Comparison of ENCODE assay signal across 23 cellular contexts in the genomic region with DNA sequence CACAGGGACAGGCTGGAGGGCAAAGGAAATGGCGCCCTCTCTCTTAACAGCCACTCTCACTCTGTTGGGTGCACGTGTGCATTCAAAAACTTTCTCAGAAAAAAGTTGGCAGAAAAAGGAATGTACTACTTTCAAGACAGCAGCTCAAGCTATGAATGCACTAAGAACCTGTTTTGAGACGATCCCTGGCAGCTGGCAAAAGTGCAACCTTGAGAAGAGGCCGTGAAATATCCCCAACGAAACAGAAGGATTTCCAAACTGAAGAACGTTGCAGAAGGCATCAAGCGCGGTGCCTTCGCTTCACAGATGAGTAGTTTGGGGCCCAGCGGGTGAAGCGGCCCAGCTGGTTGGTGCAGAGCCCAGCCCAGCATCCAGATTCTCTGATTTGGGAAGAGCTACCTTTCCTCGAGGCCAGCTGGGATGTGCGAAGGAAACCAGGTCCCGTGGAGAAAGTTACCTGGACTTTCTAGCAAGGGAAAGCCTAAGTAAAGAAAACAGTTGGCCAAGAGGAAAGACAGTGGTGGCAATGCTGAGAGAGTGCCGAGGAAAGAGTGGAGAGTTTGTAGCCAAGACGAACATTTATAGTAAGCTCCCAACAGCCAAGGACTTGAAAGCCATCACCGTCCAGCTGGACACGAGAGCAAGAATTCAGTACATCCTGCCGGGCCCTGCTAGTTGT. TPM values are rescaled to one million over a fixed set of nuclear protein-coding genes. Genes with fewer than 3 reads are reported as not detected.
A peak's percentile ranks its signal among the peaks of the same experiment; 100 is the strongest.
DNase-seq lines count a peak whose midpoint lies in the region; ATAC-seq and TF ChIP-seq lines count a peak whose summit lies in the region.
"Had no signal": no experiment of that assay in that cellular context is flagged by ENCODE, and none has a peak within 500 bp of the region (broad histone marks: within the 10 kb centered on the region; RNA-seq: fewer than 3 reads in every experiment).

No MANE protein-coding gene starts in this region.

- no peak overlapping the region for H3K9ac ChIP-seq in endodermal cell (ENCODE audit: extremely low read depth, low read length, poor library complexity, severe bottlenecking)

- H3K27me3 ChIP-seq in right atrium auricular region (no peaks in the 10 kb centered on the region), endodermal cell (ENCODE audit: control insufficient read depth, insufficient read depth, low read length, poor library complexity, severe bottlenecking) (no peaks in the 10 kb centered on the region)
- H3K27me3 ChIP-seq: Peyer's patch had no signal

- DNase-seq in cardiac septum (ENCODE audit: low spot score) (peak; percentile 22), right atrium auricular region (ENCODE audit: low spot score) (no peak), endodermal cell (peak; percentile 38), NCI-H226 (no peak)
- no peak for DNase-seq in stimulated activated effector memory CD8-positive, alpha-beta T cell treated with anti-CD3 and anti-CD28 coated beads, Interleukin-12 subunit alpha, Interleukin-12 subunit beta, amount 100 ng/mL, for 72 hours (ENCODE audit: low spot score in 2 of 2)
- DNase-seq in activated T-cell treated with anti-CD3 and anti-CD28 coated beads, Interleukin-2, amount 50 U/mL, for 72 hours = no peak
- no peak for DNase-seq in activated T-helper 1 cell treated with anti-CD3 and anti-CD28 coated beads, Interleukin-12 subunit alpha, Interleukin-12 subunit beta, Interleukin-2, Interleukin-4 antibody, amounts not matched to agents 30 ng/mL and 10 ng/mL and 1 ng/mL, durations not matched to agents 14 hours and 24 hours and 36 hours (ENCODE audit: low spot score)
- DNase-seq: ACHN; C1 segment of cervical spinal cord; CD8-positive, alpha-beta T cell; DND-41; Kasumi-1; NCI-H1417; NCI-H187 treated with DMSO at 0.1 percent for 48 hours; NCI-H510A; NCI-H748 treated with DMSO at 0.1 percent for 48 hours; NK-92 treated with Interleukin-12 subunit alpha and Interleukin-12 subunit beta, amount 100 ng/mL, for 24 hours; SJCRH30 had no signal

- intact Hi-C loops in cardiac septum (cut with DNase I) = no loop called here
- intact Hi-C loops in activated T-helper 1 cell treated with anti-CD3 and anti-CD28 coated beads, Interleukin-12 subunit alpha, Interleukin-12 subunit beta, Interleukin-2, Interleukin-4 antibody, amounts not matched to agents 30 ng/mL and 10 ng/mL and 1 ng/mL, durations not matched to agents 14 hours and 24 hours and 36 hours (cut with micrococcal nuclease) = no loop called here

- no peak overlapping the region for H3K4me3 Mint-ChIP-seq in endodermal cell
- H3K4me3 Mint-ChIP-seq in stimulated activated effector memory CD8-positive, alpha-beta T cell treated with anti-CD3 and anti-CD28 coated beads, Interleukin-12 subunit alpha, Interleukin-12 subunit beta, amount 100 ng/mL, for 72 hours = no peak overlapping the region
- no peak overlapping the region for H3K4me3 Mint-ChIP-seq in activated T-cell treated with anti-CD3 and anti-CD28 coated beads, Interleukin-2, amount 50 U/mL, for 72 hours
- no peak overlapping the region for H3K4me3 Mint-ChIP-seq in activated T-helper 1 cell treated with anti-CD3 and anti-CD28 coated beads, Interleukin-12 subunit alpha, Interleukin-12 subunit beta, Interleukin-2, Interleukin-4 antibody, amounts not matched to agents 30 ng/mL and 10 ng/mL and 1 ng/mL, durations not matched to agents 14 hours and 24 hours and 36 hours
- H3K4me3 Mint-ChIP-seq: CD8-positive, alpha-beta T cell; GM23338 had no signal

- H3K9me3 ChIP-seq in right atrium auricular region = no peaks in the 10 kb centered on the region
- no peaks in the 10 kb centered on the region for H3K9me3 ChIP-seq in endodermal cell (ENCODE audit: control insufficient read depth, low read length)
- H3K9me3 ChIP-seq: Peyer's patch, SJCRH30 had no signal

- H3K4me1 Mint-ChIP-seq in endodermal cell = no peaks in the 10 kb centered on the region
- H3K4me1 Mint-ChIP-seq in stimulated activated effector memory CD8-positive, alpha-beta T cell treated with anti-CD3 and anti-CD28 coated beads, Interleukin-12 subunit alpha, Interleukin-12 subunit beta, amount 100 ng/mL, for 72 hours = peaks cover 6% of the 10 kb centered on the region
- H3K4me1 Mint-ChIP-seq in activated T-cell treated with anti-CD3 and anti-CD28 coated beads, Interleukin-2, amount 50 U/mL, for 72 hours (ENCODE audit: low read depth) = peaks cover 4% of the 10 kb centered on the region
- H3K4me1 Mint-ChIP-seq in activated T-helper 1 cell treated with anti-CD3 and anti-CD28 coated beads, Interleukin-12 subunit alpha, Interleukin-12 subunit beta, Interleukin-2, Interleukin-4 antibody, amounts not matched to agents 30 ng/mL and 10 ng/mL and 1 ng/mL, durations not matched to agents 14 hours and 24 hours and 36 hours (ENCODE audit: low read depth) = no peaks in the 10 kb centered on the region

- H3K4me3 ChIP-seq in right atrium auricular region = no peak overlapping the region
- no peak overlapping the region for H3K4me3 ChIP-seq in endodermal cell (ENCODE audit: low read length)
- H3K4me3 ChIP-seq: GM23338, Peyer's patch, SJCRH30 had no signal

- peaks cover 0 to 6% of the 10 kb centered on the region in 2 donors for H3K4me1 ChIP-seq in right atrium auricular region
- no peaks in the 10 kb centered on the region for H3K4me1 ChIP-seq in endodermal cell (ENCODE audit: control insufficient read depth, insufficient read depth, low read length)
- H3K4me1 ChIP-seq: SJCRH30 had no signal

- H3K36me3 ChIP-seq in right atrium auricular region (no peaks in the 10 kb centered on the region), endodermal cell (ENCODE audit: control insufficient read depth, insufficient read depth, low read length) (peaks cover 6% of the 10 kb centered on the region)
- H3K36me3 ChIP-seq: Peyer's patch, SJCRH30 had no signal

- no peak overlapping the region for H3K27ac ChIP-seq in right atrium auricular region
- H3K27ac ChIP-seq in endodermal cell (ENCODE audit: low read depth, low read length) = no peak overlapping the region
- H3K27ac ChIP-seq: 22Rv1, Peyer's patch, SJCRH30 had no signal

- TF ChIP-seq CTCF in right atrium auricular region (IDR thresholded peaks at IDR 0.05) = no peak
- no peak for TF ChIP-seq CTCF in endodermal cell (conservative IDR thresholded peaks at IDR 0.05)

- no peaks in the 10 kb centered on the region for H3K9me3 Mint-ChIP-seq in endodermal cell
- H3K9me3 Mint-ChIP-seq in stimulated activated effector memory CD8-positive, alpha-beta T cell treated with anti-CD3 and anti-CD28 coated beads, Interleukin-12 subunit alpha, Interleukin-12 subunit beta, amount 100 ng/mL, for 72 hours = no peaks in the 10 kb centered on the region
- H3K9me3 Mint-ChIP-seq in activated T-cell treated with anti-CD3 and anti-CD28 coated beads, Interleukin-2, amount 50 U/mL, for 72 hours = no peaks in the 10 kb centered on the region
- H3K9me3 Mint-ChIP-seq in activated T-helper 1 cell treated with anti-CD3 and anti-CD28 coated beads, Interleukin-12 subunit alpha, Interleukin-12 subunit beta, Interleukin-2, Interleukin-4 antibody, amounts not matched to agents 30 ng/mL and 10 ng/mL and 1 ng/mL, durations not matched to agents 14 hours and 24 hours and 36 hours = no peaks in the 10 kb centered on the region
- H3K9me3 Mint-ChIP-seq: CD8-positive, alpha-beta T cell; GM23338 had no signal

- no peak overlapping the region for H3K27ac Mint-ChIP-seq in endodermal cell
- peak overlapping the region; percentile 12 for H3K27ac Mint-ChIP-seq in stimulated activated effector memory CD8-positive, alpha-beta T cell treated with anti-CD3 and anti-CD28 coated beads, Interleukin-12 subunit alpha, Interleukin-12 subunit beta, amount 100 ng/mL, for 72 hours
- no peak overlapping the region for H3K27ac Mint-ChIP-seq in activated T-cell treated with anti-CD3 and anti-CD28 coated beads, Interleukin-2, amount 50 U/mL, for 72 hours
- H3K27ac Mint-ChIP-seq in activated T-helper 1 cell treated with anti-CD3 and anti-CD28 coated beads, Interleukin-12 subunit alpha, Interleukin-12 subunit beta, Interleukin-2, Interleukin-4 antibody, amounts not matched to agents 30 ng/mL and 10 ng/mL and 1 ng/mL, durations not matched to agents 14 hours and 24 hours and 36 hours = no peak overlapping the region
- H3K27ac Mint-ChIP-seq: CD8-positive, alpha-beta T cell; GM23338 had no signal

- ATAC-seq in stimulated activated effector memory CD8-positive, alpha-beta T cell treated with anti-CD3 and anti-CD28 coated beads, Interleukin-12 subunit alpha, Interleukin-12 subunit beta, amount 100 ng/mL, for 72 hours = no peak
- ATAC-seq in activated T-cell treated with anti-CD3 and anti-CD28 coated beads, Interleukin-2, amount 50 U/mL, for 72 hours (replicated peaks in 1 of 2) = no peak
- no peak for ATAC-seq in GM21526 (IDR thresholded peaks at IDR 0.05; ENCODE audit: low FRiP score, unreplicated experiment)
- ATAC-seq: CD8-positive, alpha-beta T cell; GM23338 had no signal

- WGBS in endodermal cell (ENCODE audit: insufficient coverage in 1 of 2, insufficient read length in 1 of 2), 2 experiments = 90 to 93% methylated on average over 19 of the region's 19 CpGs

- H3K36me3 Mint-ChIP-seq in endodermal cell (ENCODE audit: low read depth) = peaks cover 27% of the 10 kb centered on the region
- no peaks in the 10 kb centered on the region for H3K36me3 Mint-ChIP-seq in stimulated activated effector memory CD8-positive, alpha-beta T cell treated with anti-CD3 and anti-CD28 coated beads, Interleukin-12 subunit alpha, Interleukin-12 subunit beta, amount 100 ng/mL, for 72 hours
- H3K36me3 Mint-ChIP-seq in activated T-cell treated with anti-CD3 and anti-CD28 coated beads, Interleukin-2, amount 50 U/mL, for 72 hours (ENCODE audit: insufficient read depth in 2 of 2) = no peaks in the 10 kb centered on the region
- H3K36me3 Mint-ChIP-seq in activated T-helper 1 cell treated with anti-CD3 and anti-CD28 coated beads, Interleukin-12 subunit alpha, Interleukin-12 subunit beta, Interleukin-2, Interleukin-4 antibody, amounts not matched to agents 30 ng/mL and 10 ng/mL and 1 ng/mL, durations not matched to agents 14 hours and 24 hours and 36 hours (ENCODE audit: low read depth) = peaks cover 4% of the 10 kb centered on the region

- H3K27me3 Mint-ChIP-seq in endodermal cell (ENCODE audit: insufficient read depth) = peaks cover 4% of the 10 kb centered on the region
- no peaks in the 10 kb centered on the region for H3K27me3 Mint-ChIP-seq in activated T-cell treated with anti-CD3 and anti-CD28 coated beads, Interleukin-2, amount 50 U/mL, for 72 hours (ENCODE audit: low read depth)
- peaks cover 3% of the 10 kb centered on the region for H3K27me3 Mint-ChIP-seq in activated T-helper 1 cell treated with anti-CD3 and anti-CD28 coated beads, Interleukin-12 subunit alpha, Interleukin-12 subunit beta, Interleukin-2, Interleukin-4 antibody, amounts not matched to agents 30 ng/mL and 10 ng/mL and 1 ng/mL, durations not matched to agents 14 hours and 24 hours and 36 hours (ENCODE audit: insufficient read depth)

RNA-seq across cellular contexts. Expression of a gene that starts 16.3 kb away (rescaled TPM):
- total RNA-seq in cardiac septum = 24.7 TPM
- total RNA-seq in right atrium auricular region = 10 to 100 TPM; 15.6 to 16.8 TPM
- total RNA-seq in endodermal cell = 10 to 100 TPM; 49.8 to 65.2 TPM
- polyA plus RNA-seq in endodermal cell (2013, experiment 1 of 2) = 52.4 TPM
- polyA plus RNA-seq in endodermal cell (2013, experiment 2 of 2) = 51.6 TPM
- total RNA-seq in activated T-cell treated with anti-CD3 and anti-CD28 coated beads, Interleukin-2, amount 50 U/mL, for 72 hours = 10 to 100 TPM; 25.8 to 26.3 TPM
- total RNA-seq in activated T-helper 1 cell treated with anti-CD3 and anti-CD28 coated beads, Interleukin-12 subunit alpha, Interleukin-12 subunit beta, Interleukin-2, Interleukin-4 antibody, amounts not matched to agents 30 ng/mL and 10 ng/mL and 1 ng/mL, durations not matched to agents 14 hours and 24 hours and 36 hours = 26.0 and 30.9 TPM in 2 replicates

RNA-seq across cellular contexts. Expression of a gene that starts 56.1 kb away (rescaled TPM):
- total RNA-seq in cardiac septum (not detected), right atrium auricular region (not detected), endodermal cell (not detected)
- 0.21 TPM for polyA plus RNA-seq in endodermal cell (2013, experiment 1 of 2)
- polyA plus RNA-seq in endodermal cell (2013, experiment 2 of 2) = 0.17 TPM
- total RNA-seq in activated T-cell treated with anti-CD3 and anti-CD28 coated beads, Interleukin-2, amount 50 U/mL, for 72 hours = not detected
- total RNA-seq in activated T-helper 1 cell treated with anti-CD3 and anti-CD28 coated beads, Interleukin-12 subunit alpha, Interleukin-12 subunit beta, Interleukin-2, Interleukin-4 antibody, amounts not matched to agents 30 ng/mL and 10 ng/mL and 1 ng/mL, durations not matched to agents 14 hours and 24 hours and 36 hours = not detected in 2 replicates
- total RNA-seq: CD8-positive, alpha-beta T cell; GM23338; MCF 10A; Peyer's patch had no signal
- polyA plus RNA-seq: GM23338 had no signal

RNA-seq across cellular contexts. Expression of a gene that starts 57.2 kb away (rescaled TPM):
- not detected for total RNA-seq in cardiac septum
- not detected for total RNA-seq in right atrium auricular region
- total RNA-seq in endodermal cell = not detected
- 1.1 TPM for polyA plus RNA-seq in endodermal cell (2013, experiment 1 of 2)
- polyA plus RNA-seq in endodermal cell (2013, experiment 2 of 2) = 0.58 TPM
- total RNA-seq in activated T-cell treated with anti-CD3 and anti-CD28 coated beads, Interleukin-2, amount 50 U/mL, for 72 hours = not detected
- total RNA-seq in activated T-helper 1 cell treated with anti-CD3 and anti-CD28 coated beads, Interleukin-12 subunit alpha, Interleukin-12 subunit beta, Interleukin-2, Interleukin-4 antibody, amounts not matched to agents 30 ng/mL and 10 ng/mL and 1 ng/mL, durations not matched to agents 14 hours and 24 hours and 36 hours = not detected in 2 replicates
- total RNA-seq: CD8-positive, alpha-beta T cell; GM23338; MCF 10A; Peyer's patch had no signal

Comparison
In these comparisons a context has a peak if more than half of its experiments do, and no peak if none do; other contexts are left out.
1. DNase-seq: peak in cardiac septum (single experiment) and endodermal cell (single experiment); none in right atrium auricular region (single experiment), stimulated activated effector memory CD8-positive, alpha-beta T cell treated with anti-CD3 and anti-CD28 coated beads, Interleukin-12 subunit alpha, Interleukin-12 subunit beta, amount 100 ng/mL, for 72 hours (0 of 2), activated T-cell treated with anti-CD3 and anti-CD28 coated beads, Interleukin-2, amount 50 U/mL, for 72 hours (0 of 2), activated T-helper 1 cell treated with anti-CD3 and anti-CD28 coated beads, Interleukin-12 subunit alpha, Interleukin-12 subunit beta, Interleukin-2, Interleukin-4 antibody, amounts not matched to agents 30 ng/mL and 10 ng/mL and 1 ng/mL, durations not matched to agents 14 hours and 24 hours and 36 hours (single experiment) and NCI-H226 (single experiment).